In genomic region chr11:77876045-77876444, GRCh38 we compare ENCODE assay signal across 27 cellular contexts.
"Had no signal": no experiment of that assay in that cellular context is flagged by ENCODE, and none has a peak within 500 bp of the region (broad histone marks: within the 10 kb centered on the region; RNA-seq: fewer than 3 reads in every experiment).

No MANE protein-coding gene starts in this region.

- H3K9ac ChIP-seq: parathyroid adenoma had no signal

- H3K9me3 Mint-ChIP-seq: activated CD8-positive, alpha-beta T cell treated with anti-CD3 and anti-CD28 coated beads for 36 hours; activated naive CD4-positive, alpha-beta T cell treated with anti-CD3 and anti-CD28 coated beads, Interleukin-2, amount 50 U/mL, for 24 hours; activated naive CD8-positive, alpha-beta T cell treated with anti-CD3 and anti-CD28 coated beads, Interleukin-2, amount 50 U/mL, for 24 hours; dendritic cell treated with granulocyte-macrophage colony-stimulating factor and Interleukin-4, amounts not matched to agents 40 ng/mL and 50 ng/mL, for 4 days; naive B cell; stimulated activated memory B cell treated with anti-CD40 and anti-IgM and Interleukin-4, amounts not matched to agents 10 μg/mL and 1 μg/mL and 100 μg/mL, for 72 hours; stimulated activated naive CD8-positive, alpha-beta T cell treated with anti-CD3 and anti-CD28 coated beads, Interleukin-15, amount 100 ng/mL, for 72 hours had no signal

- H3K27ac Mint-ChIP-seq: activated CD8-positive, alpha-beta T cell treated with anti-CD3 and anti-CD28 coated beads for 36 hours; activated naive CD8-positive, alpha-beta T cell treated with anti-CD3 and anti-CD28 coated beads, Interleukin-2, amount 50 U/mL, for 24 hours; dendritic cell treated with granulocyte-macrophage colony-stimulating factor and Interleukin-4, amounts not matched to agents 40 ng/mL and 50 ng/mL, for 4 days; stimulated activated memory B cell treated with anti-CD40 and anti-IgM and Interleukin-4, amounts not matched to agents 10 μg/mL and 1 μg/mL and 100 μg/mL, for 72 hours had no signal

- H3K9me3 ChIP-seq: esophagus muscularis mucosa, heart right ventricle, psoas muscle, sigmoid colon, upper lobe of right lung had no signal

- H3K4me3 Mint-ChIP-seq: activated CD8-positive, alpha-beta T cell treated with anti-CD3 and anti-CD28 coated beads for 36 hours; activated naive CD4-positive, alpha-beta T cell treated with anti-CD3 and anti-CD28 coated beads, Interleukin-2, amount 50 U/mL, for 24 hours; activated naive CD8-positive, alpha-beta T cell treated with anti-CD3 and anti-CD28 coated beads, Interleukin-2, amount 50 U/mL, for 24 hours; dendritic cell treated with granulocyte-macrophage colony-stimulating factor and Interleukin-4, amounts not matched to agents 40 ng/mL and 50 ng/mL, for 4 days; naive B cell; stimulated activated memory B cell treated with anti-CD40 and anti-IgM and Interleukin-4, amounts not matched to agents 10 μg/mL and 1 μg/mL and 100 μg/mL, for 72 hours; stimulated activated naive CD8-positive, alpha-beta T cell treated with anti-CD3 and anti-CD28 coated beads, Interleukin-15, amount 100 ng/mL, for 72 hours had no signal

- H3K79me2 ChIP-seq: parathyroid adenoma had no signal

- H3K27me3 Mint-ChIP-seq: activated CD8-positive, alpha-beta T cell treated with anti-CD3 and anti-CD28 coated beads for 36 hours; activated naive CD4-positive, alpha-beta T cell treated with anti-CD3 and anti-CD28 coated beads, Interleukin-2, amount 50 U/mL, for 24 hours; activated naive CD8-positive, alpha-beta T cell treated with anti-CD3 and anti-CD28 coated beads, Interleukin-2, amount 50 U/mL, for 24 hours; dendritic cell treated with granulocyte-macrophage colony-stimulating factor and Interleukin-4, amounts not matched to agents 40 ng/mL and 50 ng/mL, for 4 days; naive B cell; stimulated activated memory B cell treated with anti-CD40 and anti-IgM and Interleukin-4, amounts not matched to agents 10 μg/mL and 1 μg/mL and 100 μg/mL, for 72 hours; stimulated activated naive CD8-positive, alpha-beta T cell treated with anti-CD3 and anti-CD28 coated beads, Interleukin-15, amount 100 ng/mL, for 72 hours had no signal

- ATAC-seq: activated CD8-positive, alpha-beta T cell treated with anti-CD3 and anti-CD28 coated beads for 36 hours; activated naive CD8-positive, alpha-beta T cell treated with anti-CD3 and anti-CD28 coated beads, Interleukin-2, amount 50 U/mL, for 24 hours; foreskin keratinocyte; heart right ventricle; left cardiac atrium; left ventricle myocardium superior; psoas muscle; stimulated activated memory B cell treated with anti-CD40 and anti-IgM and Interleukin-4, amounts not matched to agents 10 μg/mL and 1 μg/mL and 100 μg/mL, for 72 hours; stimulated activated naive CD8-positive, alpha-beta T cell treated with anti-CD3 and anti-CD28 coated beads, Interleukin-15, amount 100 ng/mL, for 72 hours; upper lobe of right lung had no signal

- H3K4me1 ChIP-seq: parathyroid adenoma had no signal

- DNase-seq: activated CD4-positive, alpha-beta T cell treated with anti-CD3 and anti-CD28 coated beads, Interleukin-2, amount 50 U/mL, for 1 hour; activated CD8-positive, alpha-beta T cell treated with anti-CD3 and anti-CD28 coated beads for 36 hours; activated gamma-delta T cell treated with Interleukin-2 at 50 U/mL for 16 hours; activated naive CD8-positive, alpha-beta T cell treated with anti-CD3 and anti-CD28 coated beads, Interleukin-2, amount 50 U/mL, for 24 hours; amygdala; caudate nucleus; foreskin keratinocyte; heart right ventricle; left cardiac atrium; left ventricle myocardium superior; naive B cell; nucleus accumbens; psoas muscle; sigmoid colon; small intestine; stimulated activated CD4-positive, alpha-beta T cell treated with anti-CD3 and anti-CD28 coated beads, Interleukin-1b, Interleukin-23, amount 100 ng/mL, for 48 hours; stimulated activated CD4-positive, alpha-beta T cell treated with anti-CD3 and anti-CD28 coated beads, Interleukin-4, amount 100 ng/mL, for 4 hours; stimulated activated CD8-positive, alpha-beta memory T cell treated with anti-CD3 and anti-CD28 coated beads, Interleukin-4, amount 100 ng/mL, for 48 hours; stimulated activated naive CD8-positive, alpha-beta T cell treated with anti-CD3 and anti-CD28 coated beads, Interleukin-15, amount 100 ng/mL, for 72 hours; substantia nigra; T-helper 2 cell; upper lobe of right lung had no signal

- H3K4me3 ChIP-seq: esophagus muscularis mucosa, heart right ventricle, psoas muscle, sigmoid colon, upper lobe of right lung had no signal

- H3K27me3 ChIP-seq: esophagus muscularis mucosa, foreskin keratinocyte, heart right ventricle, sigmoid colon, upper lobe of right lung had no signal

- H2AFZ ChIP-seq: parathyroid adenoma had no signal

- H3K27ac ChIP-seq: esophagus muscularis mucosa, foreskin keratinocyte, heart right ventricle, parathyroid adenoma, psoas muscle, sigmoid colon, upper lobe of right lung had no signal
